ENCODE assay signal across 17 cellular contexts in genomic region chr12:50635356-50635755, GRCh38.
A peak's percentile ranks its signal among the peaks of the same experiment; 100 is the strongest.
DNase-seq lines count a peak whose midpoint lies in the region; ATAC-seq and TF ChIP-seq lines count a peak whose summit lies in the region.
"Had no signal": no experiment of that assay in that cellular context is flagged by ENCODE, and none has a peak within 500 bp of the region (broad histone marks: within the 10 kb centered on the region; RNA-seq: fewer than 3 reads in every experiment).

No MANE protein-coding gene starts in this region.

- no peaks in the 10 kb centered on the region for H4K20me1 ChIP-seq in OCI-LY3 (ENCODE audit: insufficient read depth, low read length)

- H3K79me2 ChIP-seq in OCI-LY3 (ENCODE audit: low read length), result no peaks in the 10 kb centered on the region

- ATAC-seq in Right ventricle myocardium inferior (peak; percentile 61), left ventricle myocardium superior (peak; percentile 85)
- ATAC-seq: PC-3 had no signal

- no peak overlapping the region for H3K4me3 ChIP-seq in OCI-LY3 (ENCODE audit: low read length)
- H3K4me3 ChIP-seq in stomach, result no peak overlapping the region
- no peak overlapping the region for H3K4me3 ChIP-seq in ascending aorta
- H3K4me3 ChIP-seq: SK-N-MC had no signal

- intact Hi-C loops in Right ventricle myocardium inferior (cut with DNase I), result loop anchor here (10.0 kb wide), 1 partner anchor 61 kb away; no protein-coding TSS in a partner anchor
- intact Hi-C loops in cardiac septum (cut with DNase I), result no loop called here
- intact Hi-C loops in left ventricle myocardium superior (cut with micrococcal nuclease), result no loop called here
- intact Hi-C loops in stomach (cut with DNase I; ENCODE audit: low total_unique reads), result loop anchor here (5.0 kb wide), 1 partner anchor 133 kb away; the partner anchor contains the start of gene DIP2B
- intact Hi-C loops in ascending aorta (cut with DNase I), result loop anchor here (5.0 kb wide), 1 partner anchor 558 kb away; no protein-coding TSS in a partner anchor

- H3K27me3 ChIP-seq in OCI-LY3 (ENCODE audit: low read depth, low read length) (no peaks in the 10 kb centered on the region), stomach (no peaks in the 10 kb centered on the region), ascending aorta (no peaks in the 10 kb centered on the region)

- no peak for TF ChIP-seq EP300 in stomach (IDR thresholded peaks at IDR 0.05)

- H3K4me1 ChIP-seq in OCI-LY3 (ENCODE audit: low read length) (peaks cover 21% of the 10 kb centered on the region), stomach (peaks cover 4 to 34% (median 19%) of the 10 kb centered on the region in 4 donors), ascending aorta (peaks cover 0 to 3% of the 10 kb centered on the region in 2 donors)

- H3K36me3 ChIP-seq in OCI-LY3 (replicated peaks; ENCODE audit: low read depth, low read length) (no peaks in the 10 kb centered on the region), stomach (peaks cover 0 to 12% (median 10%) of the 10 kb centered on the region in 4 donors), ascending aorta (peaks cover 0 to 5% of the 10 kb centered on the region in 2 donors)

- H2AFZ ChIP-seq in OCI-LY3 (ENCODE audit: low read depth, low read length), result no peak overlapping the region

- H3K27ac ChIP-seq in OCI-LY3 (ENCODE audit: low read length) (no peak overlapping the region), stomach (no peak overlapping the region), ascending aorta (no peak overlapping the region)
- H3K27ac ChIP-seq: SK-N-MC had no signal

- no peak for DNase-seq in Right ventricle myocardium inferior (ENCODE audit: missing footprints)
- DNase-seq in cardiac septum (ENCODE audit: low spot score), result no peak
- peak; percentile 55 for DNase-seq in left ventricle myocardium superior
- DNase-seq in stomach, result peak; percentile 38
- no peak for DNase-seq in glomerular visceral epithelial cell (ENCODE audit: extremely low spot score)
- DNase-seq in ascending aorta (ENCODE audit: low spot score in 2 of 2), result no peak
- no peak for DNase-seq in amniotic stem cell (lab: John Stamatoyannopoulos, UW)
- DNase-seq: activated CD4-positive, alpha-beta T cell treated with anti-CD3 and anti-CD28 coated beads, Interleukin-2, amount 50 U/mL, for 48 hours; aorta; DMS53; mesendoderm; MM.1S; NCI-H187 treated with DMSO at 0.1 percent for 48 hours; NCI-H524 treated with DMSO at 0.1 percent for 48 hours; PC-3 had no signal

- peak overlapping the region; percentile 18; the same call in 1 of the 2 replicates for H3K4me2 ChIP-seq in OCI-LY3 (ENCODE audit: low read length)

- H3K9me3 ChIP-seq in OCI-LY3 (ENCODE audit: insufficient read depth, low read length), result no peaks in the 10 kb centered on the region
- H3K9me3 ChIP-seq in stomach, result no peaks in the 10 kb centered on the region
- H3K9me3 ChIP-seq in ascending aorta, result no peaks in the 10 kb centered on the region

- 22 to 43% (median 26%) methylated on average over 5 of the region's 5 CpGs for WGBS in stomach, 5 donors

- H3K9ac ChIP-seq in OCI-LY3 (ENCODE audit: low read length), result no peak overlapping the region

- TF ChIP-seq CTCF in OCI-LY3 (IDR thresholded peaks at IDR 0.05; ENCODE audit: low read depth, low read length) (no peak), stomach (IDR thresholded peaks at IDR 0.05) (no peak), ascending aorta (IDR thresholded peaks at IDR 0.05) (no peak)

- TF ChIP-seq POLR2A in stomach (IDR thresholded peaks at IDR 0.05), result no peak

Comparison
In these comparisons a context has a peak if more than half of its experiments do, and no peak if none do; other contexts are left out.
1. DNase-seq: peak in left ventricle myocardium superior (single experiment) and stomach (single experiment); none in Right ventricle myocardium inferior (single experiment), cardiac septum (single experiment), glomerular visceral epithelial cell (single experiment), ascending aorta (0 of 2) and amniotic stem cell (single experiment).
2. intact Hi-C loops: an anchor here in Right ventricle myocardium inferior (10.0 kb wide), stomach (5.0 kb wide) and ascending aorta (5.0 kb wide); none called in cardiac septum and left ventricle myocardium superior.